In the genomic region with DNA sequence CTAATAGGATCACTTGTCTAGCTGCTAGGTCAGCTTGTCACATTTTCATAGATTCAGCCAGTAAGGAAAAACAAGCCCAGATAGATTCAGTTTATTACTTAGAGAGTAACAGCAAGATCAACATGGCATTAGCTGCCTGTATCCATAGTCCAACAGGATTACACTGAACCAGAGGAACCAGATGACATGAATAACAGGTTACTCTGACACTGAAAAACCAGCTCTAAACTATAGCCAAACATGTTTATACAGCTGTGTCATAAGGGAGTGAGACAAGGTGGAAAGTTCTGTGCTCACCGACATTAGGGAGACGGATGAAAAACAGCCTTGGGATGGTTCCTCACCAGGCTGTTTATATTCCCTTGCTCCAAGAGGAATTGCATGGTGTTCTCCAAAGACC, we compare ENCODE assay signal across 27 cellular contexts.
"Had no signal": no experiment of that assay in that cellular context is flagged by ENCODE, and none has a peak within 500 bp of the region (broad histone marks: within the 10 kb centered on the region; RNA-seq: fewer than 3 reads in every experiment).

No MANE protein-coding gene starts in this region.

- H3K9ac ChIP-seq: neural progenitor cell had no signal

- H3K9me3 ChIP-seq: left ventricle myocardium inferior, neutrophil, ovary, right lobe of liver, stomach, testis, thyroid gland, transverse colon, upper lobe of left lung had no signal

- H3K4me1 ChIP-seq: left ventricle myocardium inferior, stomach, testis, thyroid gland, transverse colon had no signal

- H3K4me2 ChIP-seq: neural progenitor cell, smooth muscle cell had no signal

- H3K4me3 ChIP-seq: left ventricle myocardium inferior, lung, neural progenitor cell, ovary, right atrium auricular region, right lobe of liver, smooth muscle cell, stomach, testis, thyroid gland, transverse colon, upper lobe of left lung had no signal

- H3K27ac ChIP-seq: left ventricle myocardium inferior, neural progenitor cell, neutrophil, ovary, right atrium auricular region, right lobe of liver, stomach, testis, thyroid gland, transverse colon, upper lobe of left lung had no signal

- H3K36me3 ChIP-seq: left ventricle myocardium inferior, neural progenitor cell, neutrophil, ovary, right atrium auricular region, right lobe of liver, stomach, thyroid gland, transverse colon, upper lobe of left lung had no signal

- ATAC-seq: left colon; natural killer cell; right lobe of liver; stimulated activated memory B cell treated with anti-CD40 and anti-IgM and Interleukin-4, amounts not matched to agents 10 μg/mL and 1 μg/mL and 100 μg/mL, for 72 hours had no signal

- DNase-seq: hippocampal formation; kidney; left colon; left ventricle myocardium inferior; mesendoderm; naive B cell; natural killer cell; nephron progenitor cell; occipital lobe; ovary; right lobe of liver; stimulated activated CD4-positive, alpha-beta T cell treated with anti-CD3 and anti-CD28 coated beads, Interleukin-1b, Interleukin-23, amount 100 ng/mL, for 48 hours; stimulated activated CD4-positive, alpha-beta T cell treated with anti-CD3 and anti-CD28 coated beads, Interleukin-2, amount 100 ng/mL, for 48 hours; stimulated activated CD4-positive, alpha-beta T cell treated with anti-CD3 and anti-CD28 coated beads, Interleukin-4, amount 100 ng/mL, for 4 hours; stimulated activated CD8-positive, alpha-beta memory T cell treated with anti-CD3 and anti-CD28 coated beads, Interleukin-4, amount 100 ng/mL, for 48 hours; stimulated activated naive CD4-positive, alpha-beta T cell treated with Interleukin-2 at 50 U/mL for 16 hours; stomach; testis; thyroid gland; transverse colon; upper lobe of left lung had no signal

- H3K27me3 ChIP-seq: neural progenitor cell, neutrophil, ovary, right atrium auricular region, right lobe of liver, stomach, testis, thyroid gland, transverse colon, upper lobe of left lung had no signal

- H2AFZ ChIP-seq: neural progenitor cell had no signal
